11 cellular contexts compared by ENCODE assay signal in genomic region chr2:126359494-126359893, GRCh38.
DNase-seq lines count a peak whose midpoint lies in the region; ATAC-seq and TF ChIP-seq lines count a peak whose summit lies in the region.
"Had no signal": no experiment of that assay in that cellular context is flagged by ENCODE, and none has a peak within 500 bp of the region (broad histone marks: within the 10 kb centered on the region; RNA-seq: fewer than 3 reads in every experiment).

No MANE protein-coding gene starts in this region.

- H3K27me3 Mint-ChIP-seq in activated CD4-positive, alpha-beta T cell treated with anti-CD3 and anti-CD28 coated beads for 36 hours: peaks cover 8% of the 10 kb centered on the region

- intact Hi-C loops in activated CD4-positive, alpha-beta T cell treated with anti-CD3 and anti-CD28 coated beads for 36 hours (cut with DNase I, micrococcal nuclease): loop anchor here (1.0 to 2.0 kb wide), 2 partner anchors 417 to 418 kb away; no protein-coding TSS in a partner anchor

- H3K9me3 Mint-ChIP-seq in activated CD4-positive, alpha-beta T cell treated with anti-CD3 and anti-CD28 coated beads for 36 hours (ENCODE audit: low read depth): no peaks in the 10 kb centered on the region

- H3K4me3 Mint-ChIP-seq in activated CD4-positive, alpha-beta T cell treated with anti-CD3 and anti-CD28 coated beads for 36 hours: no peak overlapping the region

- no peaks in the 10 kb centered on the region for H3K4me1 Mint-ChIP-seq in activated CD4-positive, alpha-beta T cell treated with anti-CD3 and anti-CD28 coated beads for 36 hours

- H3K4me3 ChIP-seq in AG10803 (ENCODE audit: low read length) (no peak overlapping the region), astrocyte of the spinal cord (ENCODE audit: low read depth, low read length) (no peak overlapping the region)
- H3K4me3 ChIP-seq: pancreas, upper lobe of right lung had no signal

- ATAC-seq in GM18907 (IDR thresholded peaks at IDR 0.05; ENCODE audit: unreplicated experiment) (peak; percentile 85), HG03521 (IDR thresholded peaks at IDR 0.05; ENCODE audit: unreplicated experiment) (peak; percentile 80), HG02571 (IDR thresholded peaks at IDR 0.05; ENCODE audit: unreplicated experiment) (no peak), omental fat pad (ENCODE audit: low FRiP score) (no peak)
- no peak for ATAC-seq in activated CD4-positive, alpha-beta T cell treated with anti-CD3 and anti-CD28 coated beads for 36 hours
- ATAC-seq: upper lobe of right lung had no signal

- peak; percentile 22 for DNase-seq in AG10803 (ENCODE audit: low read depth)
- peak; percentile 5 for DNase-seq in astrocyte of the spinal cord (ENCODE audit: low read depth, low spot score)
- DNase-seq in epidermal melanocyte (ENCODE audit: insufficient read length, low spot score): no peak
- DNase-seq in activated CD4-positive, alpha-beta T cell treated with anti-CD3 and anti-CD28 coated beads for 36 hours: no peak
- no peak for DNase-seq in omental fat pad (ENCODE audit: low spot score)
- DNase-seq: effector memory CD4-positive, alpha-beta T cell; pancreas; upper lobe of right lung had no signal

- TF ChIP-seq CTCF in AG10803 (conservative IDR thresholded peaks at IDR 0.05; ENCODE audit: low read length) (peak; percentile 49), astrocyte of the spinal cord (IDR thresholded peaks at IDR 0.05; ENCODE audit: low read depth, low read length) (peak; percentile 34), omental fat pad (IDR thresholded peaks at IDR 0.05) (no peak)

- POLR2A ChIA-PET in activated CD4-positive, alpha-beta T cell treated with anti-CD3 and anti-CD28 coated beads for 36 hours (lab: Charles Lee): no interaction called here

- H3K36me3 Mint-ChIP-seq in activated CD4-positive, alpha-beta T cell treated with anti-CD3 and anti-CD28 coated beads for 36 hours (ENCODE audit: low read depth): no peaks in the 10 kb centered on the region

- CTCF ChIA-PET in activated CD4-positive, alpha-beta T cell treated with anti-CD3 and anti-CD28 coated beads for 36 hours (lab: Charles Lee): interaction anchor here (0.7 to 1.3 kb wide), 3 partner anchors 116 to 479 kb away, joined by 3 read pairs; no protein-coding TSS in a partner anchor

- no peak overlapping the region for H3K27ac Mint-ChIP-seq in activated CD4-positive, alpha-beta T cell treated with anti-CD3 and anti-CD28 coated beads for 36 hours

- in situ Hi-C loops in astrocyte of the spinal cord (cut with HindIII; ENCODE audit: low sequenced_read_pairs): no loop called here

Comparison
In these comparisons a context has a peak if more than half of its experiments do, and no peak if none do; other contexts are left out.
1. DNase-seq: peak in AG10803 (single experiment) and astrocyte of the spinal cord (single experiment); none in epidermal melanocyte (single experiment), activated CD4-positive, alpha-beta T cell treated with anti-CD3 and anti-CD28 coated beads for 36 hours (single experiment) and omental fat pad (single experiment).
2. CTCF ChIP-seq: peak in AG10803 (single experiment) and astrocyte of the spinal cord (single experiment); none in omental fat pad (0 of 3).
3. ATAC-seq: peak in GM18907 (single experiment) and HG03521 (single experiment); none in HG02571 (single experiment), activated CD4-positive, alpha-beta T cell treated with anti-CD3 and anti-CD28 coated beads for 36 hours (single experiment) and omental fat pad (single experiment).